1 cellular context compared by ENCODE assay signal in genomic region chr3:45055411-45056143, GRCh38.
TF ChIP-seq lines count a peak whose summit lies in the region.

No MANE protein-coding gene starts in this region.

TF ChIP-seq in K562, 482 proteins besides CTCF, POLR2A, EP300 and RAD21 (continued from another document and continues in another):
- TF ChIP-seq ZNF318 (IDR thresholded peaks at IDR 0.05; ENCODE audit: borderline replicate concordance in 1 of 2, low read depth in 1 of 2) (no peak), ZNF212 (CRISPR knock-in tag; IDR thresholded peaks at IDR 0.05) (no peak), PHB2 (IDR thresholded peaks at IDR 0.05; ENCODE audit: low read depth) (no peak), BDP1 (IDR thresholded peaks at IDR 0.05; ENCODE audit: insufficient read depth, insufficient read length) (no peak), PRDM10 (IDR thresholded peaks at IDR 0.05; ENCODE audit: partially characterized antibody) (no peak), ZNF174 (CRISPR knock-in tag; IDR thresholded peaks at IDR 0.05) (no peak), ZNF311 (CRISPR knock-in tag; IDR thresholded peaks at IDR 0.05) (no peak), ARHGAP35 (IDR thresholded peaks at IDR 0.05; ENCODE audit: partially characterized antibody) (no peak), PURB (CRISPR knock-in tag; IDR thresholded peaks at IDR 0.05; ENCODE audit: low read depth) (no peak), SMAD1 (IDR thresholded peaks at IDR 0.05; ENCODE audit: low read depth, low read length, partially characterized antibody) (no peak), ZBTB11 (CRISPR knock-in tag; IDR thresholded peaks at IDR 0.05) (no peak), ZNF134 (CRISPR knock-in tag; conservative IDR thresholded peaks at IDR 0.05) (no peak), WHSC1 (IDR thresholded peaks at IDR 0.05; ENCODE audit: low read length) (no peak), FOSL1 (tag; conservative IDR thresholded peaks at IDR 0.05) (peak; percentile 73), NR1H2 (CRISPR knock-in tag; IDR thresholded peaks at IDR 0.05) (no peak), LEF1 (IDR thresholded peaks at IDR 0.05) (no peak), PHF8 (IDR thresholded peaks at IDR 0.05; ENCODE audit: borderline replicate concordance, low read length) (no peak), SRSF1 (IDR thresholded peaks at IDR 0.05; ENCODE audit: low read depth, low read length) (no peak), MAFF (IDR thresholded peaks at IDR 0.05; ENCODE audit: low read length) (no peak), ZNF589 (CRISPR knock-in tag; IDR thresholded peaks at IDR 0.05; ENCODE audit: low read depth) (peak; percentile 49; the same call in 1 of the 2 replicates), YBX1 (IDR thresholded peaks at IDR 0.05) (no peak), TAF7 (tag; IDR thresholded peaks at IDR 0.05) (no peak), MBD2 (IDR thresholded peaks at IDR 0.05; ENCODE audit: borderline replicate concordance, low read depth) (no peak), POLR2G (IDR thresholded peaks at IDR 0.05; ENCODE audit: low read depth, low read length) (no peak), CBX8 (IDR thresholded peaks at IDR 0.05; ENCODE audit: borderline replicate concordance, extremely low read depth, low read depth, low read length, poor library complexity, severe bottlenecking) (no peak), CREB3 (tag; conservative IDR thresholded peaks at IDR 0.05; ENCODE audit: low read depth) (no peak), ZNF561 (CRISPR knock-in tag; conservative IDR thresholded peaks at IDR 0.05) (no peak), FOXK2 (conservative IDR thresholded peaks at IDR 0.05 in 1 of 2, IDR thresholded peaks at IDR 0.05 in 1 of 2; ENCODE audit: low read depth in 2 of 2) (0 out of 4 replicates have a peak, but pooled peaks of 1 of the 2 experiments have one; percentile 35), ERF (CRISPR knock-in tag; IDR thresholded peaks at IDR 0.05) (no peak), TOE1 (IDR thresholded peaks at IDR 0.05; ENCODE audit: borderline replicate concordance) (no peak), TOE1 (CRISPR knock-in tag; IDR thresholded peaks at IDR 0.05; ENCODE audit: borderline replicate concordance, low read depth) (no peak), ZNF217 (CRISPR knock-in tag; IDR thresholded peaks at IDR 0.05) (no peak)
- TF ChIP-seq, protein P1, sequence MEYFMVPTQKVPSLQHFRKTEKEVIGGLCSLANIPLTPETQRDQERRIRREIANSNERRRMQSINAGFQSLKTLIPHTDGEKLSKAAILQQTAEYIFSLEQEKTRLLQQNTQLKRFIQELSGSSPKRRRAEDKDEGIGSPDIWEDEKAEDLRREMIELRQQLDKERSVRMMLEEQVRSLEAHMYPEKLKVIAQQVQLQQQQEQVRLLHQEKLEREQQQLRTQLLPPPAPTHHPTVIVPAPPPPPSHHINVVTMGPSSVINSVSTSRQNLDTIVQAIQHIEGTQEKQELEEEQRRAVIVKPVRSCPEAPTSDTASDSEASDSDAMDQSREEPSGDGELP (CRISPR knock-in tag; IDR thresholded peaks at IDR 0.05; ENCODE audit: borderline replicate concordance): no peak
- TF ChIP-seq, protein P2, sequence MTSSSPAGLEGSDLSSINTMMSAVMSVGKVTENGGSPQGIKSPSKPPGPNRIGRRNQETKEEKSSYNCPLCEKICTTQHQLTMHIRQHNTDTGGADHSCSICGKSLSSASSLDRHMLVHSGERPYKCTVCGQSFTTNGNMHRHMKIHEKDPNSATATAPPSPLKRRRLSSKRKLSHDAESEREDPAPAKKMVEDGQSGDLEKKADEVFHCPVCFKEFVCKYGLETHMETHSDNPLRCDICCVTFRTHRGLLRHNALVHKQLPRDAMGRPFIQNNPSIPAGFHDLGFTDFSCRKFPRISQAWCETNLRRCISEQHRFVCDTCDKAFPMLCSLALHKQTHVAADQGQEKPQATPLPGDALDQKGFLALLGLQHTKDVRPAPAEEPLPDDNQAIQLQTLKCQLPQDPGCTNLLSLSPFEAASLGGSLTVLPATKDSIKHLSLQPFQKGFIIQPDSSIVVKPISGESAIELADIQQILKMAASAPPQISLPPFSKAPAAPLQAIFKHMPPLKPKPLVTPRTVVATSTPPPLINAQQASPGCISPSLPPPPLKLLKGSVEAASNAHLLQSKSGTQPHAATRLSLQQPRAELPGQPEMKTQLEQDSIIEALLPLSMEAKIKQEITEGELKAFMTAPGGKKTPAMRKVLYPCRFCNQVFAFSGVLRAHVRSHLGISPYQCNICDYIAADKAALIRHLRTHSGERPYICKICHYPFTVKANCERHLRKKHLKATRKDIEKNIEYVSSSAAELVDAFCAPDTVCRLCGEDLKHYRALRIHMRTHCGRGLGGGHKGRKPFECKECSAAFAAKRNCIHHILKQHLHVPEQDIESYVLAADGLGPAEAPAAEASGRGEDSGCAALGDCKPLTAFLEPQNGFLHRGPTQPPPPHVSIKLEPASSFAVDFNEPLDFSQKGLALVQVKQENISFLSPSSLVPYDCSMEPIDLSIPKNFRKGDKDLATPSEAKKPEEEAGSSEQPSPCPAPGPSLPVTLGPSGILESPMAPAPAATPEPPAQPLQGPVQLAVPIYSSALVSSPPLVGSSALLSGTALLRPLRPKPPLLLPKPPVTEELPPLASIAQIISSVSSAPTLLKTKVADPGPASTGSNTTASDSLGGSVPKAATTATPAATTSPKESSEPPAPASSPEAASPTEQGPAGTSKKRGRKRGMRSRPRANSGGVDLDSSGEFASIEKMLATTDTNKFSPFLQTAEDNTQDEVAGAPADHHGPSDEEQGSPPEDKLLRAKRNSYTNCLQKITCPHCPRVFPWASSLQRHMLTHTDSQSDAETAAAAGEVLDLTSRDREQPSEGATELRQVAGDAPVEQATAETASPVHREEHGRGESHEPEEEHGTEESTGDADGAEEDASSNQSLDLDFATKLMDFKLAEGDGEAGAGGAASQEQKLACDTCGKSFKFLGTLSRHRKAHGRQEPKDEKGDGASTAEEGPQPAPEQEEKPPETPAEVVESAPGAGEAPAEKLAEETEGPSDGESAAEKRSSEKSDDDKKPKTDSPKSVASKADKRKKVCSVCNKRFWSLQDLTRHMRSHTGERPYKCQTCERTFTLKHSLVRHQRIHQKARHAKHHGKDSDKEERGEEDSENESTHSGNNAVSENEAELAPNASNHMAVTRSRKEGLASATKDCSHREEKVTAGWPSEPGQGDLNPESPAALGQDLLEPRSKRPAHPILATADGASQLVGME (CRISPR knock-in tag; IDR thresholded peaks at IDR 0.05): no peak
- TF ChIP-seq, protein P3, sequence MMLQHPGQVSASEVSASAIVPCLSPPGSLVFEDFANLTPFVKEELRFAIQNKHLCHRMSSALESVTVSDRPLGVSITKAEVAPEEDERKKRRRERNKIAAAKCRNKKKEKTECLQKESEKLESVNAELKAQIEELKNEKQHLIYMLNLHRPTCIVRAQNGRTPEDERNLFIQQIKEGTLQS (IDR thresholded peaks at IDR 0.05): peak; percentile 69
- TF ChIP-seq, protein P3 (CRISPR knock-in tag; conservative IDR thresholded peaks at IDR 0.05): no peak
